8 cellular contexts compared by ENCODE assay signal in the genomic region with DNA sequence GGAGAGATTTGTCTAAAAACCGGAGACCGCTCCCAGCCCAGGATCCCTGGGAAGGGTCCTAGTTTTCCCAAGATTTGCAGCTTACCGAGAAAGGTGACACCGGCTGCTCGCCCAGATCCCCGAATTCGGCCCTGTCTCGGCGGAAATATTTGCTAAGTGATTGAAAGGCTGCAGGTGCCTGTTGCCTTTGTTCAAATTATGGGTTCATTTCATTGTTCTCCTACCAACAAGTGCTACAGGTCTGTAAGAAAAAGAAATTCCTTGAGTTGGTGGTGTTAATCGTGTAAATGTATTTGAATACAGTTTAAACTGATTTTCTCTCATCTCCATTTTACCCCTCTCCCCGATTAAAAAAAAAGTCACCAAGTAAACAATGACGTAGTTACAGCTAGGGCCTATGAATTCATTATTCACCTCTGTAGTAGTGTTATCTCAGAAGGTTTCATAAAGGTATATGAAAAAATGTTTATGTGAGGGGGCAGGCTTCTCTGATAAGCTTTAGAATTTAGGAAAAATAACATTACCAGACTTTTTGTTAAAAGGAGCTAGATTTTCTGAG.
DNase-seq lines count a peak whose midpoint lies in the region; ATAC-seq lines count a peak whose summit lies in the region.

No MANE protein-coding gene starts in this region.

- H3K4me1 Mint-ChIP-seq in stimulated activated naive B cell treated with anti-CD40 and anti-IgM and Interleukin-4, amounts not matched to agents 10 μg/mL and 1 μg/mL and 100 μg/mL, for 72 hours, result peaks cover 17 to 33% of the 10 kb centered on the region in 2 donors

- DNase-seq in NCI-H2029 (lab: John Stamatoyannopoulos, UW), result peak; percentile 14
- DNase-seq in NCI-H2029 treated with DMSO at 0.1 percent for 48 hours (lab: John Stamatoyannopoulos, UW), result no peak
- DNase-seq in NCI-H146 treated with DMSO at 0.1 percent for 48 hours (lab: John Stamatoyannopoulos, UW; ENCODE audit: unreplicated experiment), result peak; percentile 64
- peak; percentile 23 for DNase-seq in amniotic epithelial cell (ENCODE audit: low read depth)
- DNase-seq in iris pigment epithelial cell (ENCODE audit: low read depth), result peak; percentile 44
- no peak for DNase-seq in stimulated activated naive B cell treated with anti-CD40 and anti-IgM and Interleukin-4, amounts not matched to agents 10 μg/mL and 1 μg/mL and 100 μg/mL, for 72 hours

- no peaks in the 10 kb centered on the region for H3K27me3 Mint-ChIP-seq in stimulated activated naive B cell treated with anti-CD40 and anti-IgM and Interleukin-4, amounts not matched to agents 10 μg/mL and 1 μg/mL and 100 μg/mL, for 72 hours

- no peaks in the 10 kb centered on the region for H3K9me3 Mint-ChIP-seq in stimulated activated naive B cell treated with anti-CD40 and anti-IgM and Interleukin-4, amounts not matched to agents 10 μg/mL and 1 μg/mL and 100 μg/mL, for 72 hours

- H3K36me3 Mint-ChIP-seq in stimulated activated naive B cell treated with anti-CD40 and anti-IgM and Interleukin-4, amounts not matched to agents 10 μg/mL and 1 μg/mL and 100 μg/mL, for 72 hours, result peaks cover 6 to 15% of the 10 kb centered on the region in 2 donors

- peak overlapping the region; percentile 89 for H3K27ac Mint-ChIP-seq in stimulated activated naive B cell treated with anti-CD40 and anti-IgM and Interleukin-4, amounts not matched to agents 10 μg/mL and 1 μg/mL and 100 μg/mL, for 72 hours

- ATAC-seq in stimulated activated naive B cell treated with anti-CD40 and anti-IgM and Interleukin-4, amounts not matched to agents 10 μg/mL and 1 μg/mL and 100 μg/mL, for 72 hours (replicated peaks), result no peak
- ATAC-seq in HG02852 (IDR thresholded peaks at IDR 0.05; ENCODE audit: unreplicated experiment), result no peak
- no peak for ATAC-seq in GM18868 (IDR thresholded peaks at IDR 0.05; ENCODE audit: unreplicated experiment)

- peak overlapping the region; percentile 82 to 91 for H3K4me3 Mint-ChIP-seq in stimulated activated naive B cell treated with anti-CD40 and anti-IgM and Interleukin-4, amounts not matched to agents 10 μg/mL and 1 μg/mL and 100 μg/mL, for 72 hours

Comparison
In these comparisons a context has a peak if more than half of its experiments do, and no peak if none do; other contexts are left out.
1. DNase-seq: peak in NCI-H2029 (single experiment), NCI-H146 treated with DMSO at 0.1 percent for 48 hours (single experiment), amniotic epithelial cell (single experiment) and iris pigment epithelial cell (single experiment); none in NCI-H2029 treated with DMSO at 0.1 percent for 48 hours (single experiment) and stimulated activated naive B cell treated with anti-CD40 and anti-IgM and Interleukin-4, amounts not matched to agents 10 μg/mL and 1 μg/mL and 100 μg/mL, for 72 hours (single experiment).